ENCODE assay signal across 24 cellular contexts in the genomic region with DNA sequence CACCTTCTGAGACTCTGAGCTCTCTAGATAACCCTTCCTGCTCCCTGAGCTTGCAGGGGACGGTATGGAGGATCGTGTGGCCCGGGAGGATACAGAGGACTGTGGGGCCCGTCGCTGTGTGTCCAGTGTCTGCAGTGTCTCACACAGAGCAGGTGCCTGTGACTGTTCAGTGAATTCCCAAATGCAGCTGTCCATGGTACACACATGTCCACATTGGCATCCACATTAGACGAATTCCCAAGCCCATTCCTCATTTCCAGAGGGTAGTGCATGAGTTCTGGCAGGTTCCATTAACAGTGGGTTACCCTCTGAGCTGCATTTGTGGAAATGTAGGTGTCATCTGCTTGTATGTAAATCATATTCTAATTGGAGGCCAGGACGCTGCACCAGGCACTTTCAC. TPM values are rescaled to one million over a fixed set of nuclear protein-coding genes. Genes with fewer than 3 reads are reported as not detected.
DNase-seq lines count a peak whose midpoint lies in the region; ATAC-seq, FAIRE-seq and TF ChIP-seq lines count a peak whose summit lies in the region.
"Had no signal": no experiment of that assay in that cellular context is flagged by ENCODE, and none has a peak within 500 bp of the region (broad histone marks: within the 10 kb centered on the region; RNA-seq: fewer than 3 reads in every experiment).

No MANE protein-coding gene starts in this region.

- no peak for DNase-seq in CD14-positive monocyte (ENCODE audit: low spot score)
- DNase-seq in left kidney (ENCODE audit: low read depth, low spot score): peak; percentile 62
- DNase-seq in urothelium cell line (ENCODE audit: low spot score): no peak
- DNase-seq in ACHN: no peak
- DNase-seq in WTC11 (ENCODE audit: low spot score): no peak
- DNase-seq: CD8-positive, alpha-beta memory T cell; DMS 273 treated with DMSO at 0.1 percent for 48 hours; DND-41; Kasumi-1; NCI-H1105 treated with DMSO at 0.1 percent for 48 hours; NCI-H146; NCI-H1930; NCI-H2107; NCI-H446; NCI-H524 treated with DMSO at 0.1 percent for 48 hours; NCI-H774 had no signal

- intact Hi-C loops in CD14-positive monocyte (cut with micrococcal nuclease): no loop called here

- in situ Hi-C loops in ACHN (cut with HindIII; ENCODE audit: low pct_ligation_motif_present, low pct_unique_long_range_greater_than_20kb, low sequenced_read_pairs): no loop called here

- TF ChIP-seq CTCF in CD14-positive monocyte (IDR thresholded peaks at IDR 0.05) (no peak), WTC11 (IDR thresholded peaks at IDR 0.05) (no peak)

- no peak for ATAC-seq in stimulated activated memory B cell treated with anti-CD40 and anti-IgM and Interleukin-4, amounts not matched to agents 10 μg/mL and 1 μg/mL and 100 μg/mL, for 72 hours
- no peak for ATAC-seq in WTC11
- ATAC-seq: SK-N-SH treated with all-trans-retinoic acid at 6 μM for 48 hours had no signal

- H3K27ac Mint-ChIP-seq in CD14-positive monocyte: peak overlapping the region in 5 of 7 donors; percentile 47 to 76 (median 65)
- peak overlapping the region; percentile 51 for H3K27ac Mint-ChIP-seq in stimulated activated memory B cell treated with anti-CD40 and anti-IgM and Interleukin-4, amounts not matched to agents 10 μg/mL and 1 μg/mL and 100 μg/mL, for 72 hours
- no peak overlapping the region for H3K27ac Mint-ChIP-seq in WTC11
- H3K27ac Mint-ChIP-seq: CD8-positive, alpha-beta memory T cell had no signal

- CTCF ChIA-PET in WTC11 (lab: Charles Lee): no interaction called here

- H3K36me3 Mint-ChIP-seq in CD14-positive monocyte: peaks cover 62% of the 10 kb centered on the region in 2 donors
- peaks cover 64% of the 10 kb centered on the region for H3K36me3 Mint-ChIP-seq in stimulated activated memory B cell treated with anti-CD40 and anti-IgM and Interleukin-4, amounts not matched to agents 10 μg/mL and 1 μg/mL and 100 μg/mL, for 72 hours
- no peaks in the 10 kb centered on the region for H3K36me3 Mint-ChIP-seq in WTC11
- H3K36me3 Mint-ChIP-seq: CD8-positive, alpha-beta memory T cell had no signal

- H3K9me3 Mint-ChIP-seq in CD14-positive monocyte: peaks cover 0 to 2% (median 0%) of the 10 kb centered on the region in 7 donors
- H3K9me3 Mint-ChIP-seq in stimulated activated memory B cell treated with anti-CD40 and anti-IgM and Interleukin-4, amounts not matched to agents 10 μg/mL and 1 μg/mL and 100 μg/mL, for 72 hours: no peaks in the 10 kb centered on the region
- no peaks in the 10 kb centered on the region for H3K9me3 Mint-ChIP-seq in WTC11

- H3K27me3 Mint-ChIP-seq in CD14-positive monocyte (ENCODE audit: low read depth in 3 of 3) (no peaks in the 10 kb centered on the region), WTC11 (ENCODE audit: low read depth) (no peaks in the 10 kb centered on the region)
- no peaks in the 10 kb centered on the region for H3K27me3 Mint-ChIP-seq in stimulated activated memory B cell treated with anti-CD40 and anti-IgM and Interleukin-4, amounts not matched to agents 10 μg/mL and 1 μg/mL and 100 μg/mL, for 72 hours

- no peak for FAIRE-seq in urothelium cell line (lab: Jason Lieb, UNC)
- FAIRE-seq: A204.1, GM18507, H54, RCC 7860 had no signal

- TF ChIP-seq RAD21 in Ishikawa (IDR thresholded peaks at IDR 0.05; ENCODE audit: low read depth): no peak

- POLR2A ChIA-PET in WTC11 (lab: Charles Lee): interaction anchor here (0.6 kb wide), 1 partner anchor 246 kb away, joined by 3 read pairs; no protein-coding TSS in a partner anchor

- H3K4me3 Mint-ChIP-seq in CD14-positive monocyte (no peak overlapping the region), WTC11 (no peak overlapping the region)
- H3K4me3 Mint-ChIP-seq in stimulated activated memory B cell treated with anti-CD40 and anti-IgM and Interleukin-4, amounts not matched to agents 10 μg/mL and 1 μg/mL and 100 μg/mL, for 72 hours: no peak overlapping the region
- H3K4me3 Mint-ChIP-seq: CD8-positive, alpha-beta memory T cell had no signal

- no peak for TF ChIP-seq EP300 in Ishikawa (IDR thresholded peaks at IDR 0.05; ENCODE audit: borderline replicate concordance)

- H3K4me1 Mint-ChIP-seq in CD14-positive monocyte: peaks cover 27% of the 10 kb centered on the region
- H3K4me1 Mint-ChIP-seq in stimulated activated memory B cell treated with anti-CD40 and anti-IgM and Interleukin-4, amounts not matched to agents 10 μg/mL and 1 μg/mL and 100 μg/mL, for 72 hours: peaks cover 19% of the 10 kb centered on the region
- no peaks in the 10 kb centered on the region for H3K4me1 Mint-ChIP-seq in WTC11
- H3K4me1 Mint-ChIP-seq: CD8-positive, alpha-beta memory T cell had no signal

TF ChIP-seq in Ishikawa, 13 proteins besides CTCF, POLR2A, EP300 and RAD21:
- TF ChIP-seq, protein P1, sequence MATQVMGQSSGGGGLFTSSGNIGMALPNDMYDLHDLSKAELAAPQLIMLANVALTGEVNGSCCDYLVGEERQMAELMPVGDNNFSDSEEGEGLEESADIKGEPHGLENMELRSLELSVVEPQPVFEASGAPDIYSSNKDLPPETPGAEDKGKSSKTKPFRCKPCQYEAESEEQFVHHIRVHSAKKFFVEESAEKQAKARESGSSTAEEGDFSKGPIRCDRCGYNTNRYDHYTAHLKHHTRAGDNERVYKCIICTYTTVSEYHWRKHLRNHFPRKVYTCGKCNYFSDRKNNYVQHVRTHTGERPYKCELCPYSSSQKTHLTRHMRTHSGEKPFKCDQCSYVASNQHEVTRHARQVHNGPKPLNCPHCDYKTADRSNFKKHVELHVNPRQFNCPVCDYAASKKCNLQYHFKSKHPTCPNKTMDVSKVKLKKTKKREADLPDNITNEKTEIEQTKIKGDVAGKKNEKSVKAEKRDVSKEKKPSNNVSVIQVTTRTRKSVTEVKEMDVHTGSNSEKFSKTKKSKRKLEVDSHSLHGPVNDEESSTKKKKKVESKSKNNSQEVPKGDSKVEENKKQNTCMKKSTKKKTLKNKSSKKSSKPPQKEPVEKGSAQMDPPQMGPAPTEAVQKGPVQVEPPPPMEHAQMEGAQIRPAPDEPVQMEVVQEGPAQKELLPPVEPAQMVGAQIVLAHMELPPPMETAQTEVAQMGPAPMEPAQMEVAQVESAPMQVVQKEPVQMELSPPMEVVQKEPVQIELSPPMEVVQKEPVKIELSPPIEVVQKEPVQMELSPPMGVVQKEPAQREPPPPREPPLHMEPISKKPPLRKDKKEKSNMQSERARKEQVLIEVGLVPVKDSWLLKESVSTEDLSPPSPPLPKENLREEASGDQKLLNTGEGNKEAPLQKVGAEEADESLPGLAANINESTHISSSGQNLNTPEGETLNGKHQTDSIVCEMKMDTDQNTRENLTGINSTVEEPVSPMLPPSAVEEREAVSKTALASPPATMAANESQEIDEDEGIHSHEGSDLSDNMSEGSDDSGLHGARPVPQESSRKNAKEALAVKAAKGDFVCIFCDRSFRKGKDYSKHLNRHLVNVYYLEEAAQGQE (IDR thresholded peaks at IDR 0.05; ENCODE audit: low read depth): peak; percentile 79
- TF ChIP-seq ZBTB7A (IDR thresholded peaks at IDR 0.05; ENCODE audit: low read depth) (no peak), FOXM1 (IDR thresholded peaks at IDR 0.05; ENCODE audit: borderline replicate concordance, low read depth) (no peak)
- TF ChIP-seq, protein P2, sequence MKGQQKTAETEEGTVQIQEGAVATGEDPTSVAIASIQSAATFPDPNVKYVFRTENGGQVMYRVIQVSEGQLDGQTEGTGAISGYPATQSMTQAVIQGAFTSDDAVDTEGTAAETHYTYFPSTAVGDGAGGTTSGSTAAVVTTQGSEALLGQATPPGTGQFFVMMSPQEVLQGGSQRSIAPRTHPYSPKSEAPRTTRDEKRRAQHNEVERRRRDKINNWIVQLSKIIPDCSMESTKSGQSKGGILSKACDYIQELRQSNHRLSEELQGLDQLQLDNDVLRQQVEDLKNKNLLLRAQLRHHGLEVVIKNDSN (IDR thresholded peaks at IDR 0.05): no peak
TF ChIP-seq in Ishikawa: peak in this region for 1.

TF ChIP-seq in WTC11, 78 proteins besides CTCF, POLR2A, EP300 and RAD21 (continues in another document):
- TF ChIP-seq, protein P3, sequence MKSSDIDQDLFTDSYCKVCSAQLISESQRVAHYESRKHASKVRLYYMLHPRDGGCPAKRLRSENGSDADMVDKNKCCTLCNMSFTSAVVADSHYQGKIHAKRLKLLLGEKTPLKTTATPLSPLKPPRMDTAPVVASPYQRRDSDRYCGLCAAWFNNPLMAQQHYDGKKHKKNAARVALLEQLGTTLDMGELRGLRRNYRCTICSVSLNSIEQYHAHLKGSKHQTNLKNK (CRISPR knock-in tag; IDR thresholded peaks at IDR 0.05): no peak
- no peak for TF ChIP-seq MXD4 (CRISPR knock-in tag; IDR thresholded peaks at IDR 0.05; ENCODE audit: borderline replicate concordance)
- TF ChIP-seq, protein P4, sequence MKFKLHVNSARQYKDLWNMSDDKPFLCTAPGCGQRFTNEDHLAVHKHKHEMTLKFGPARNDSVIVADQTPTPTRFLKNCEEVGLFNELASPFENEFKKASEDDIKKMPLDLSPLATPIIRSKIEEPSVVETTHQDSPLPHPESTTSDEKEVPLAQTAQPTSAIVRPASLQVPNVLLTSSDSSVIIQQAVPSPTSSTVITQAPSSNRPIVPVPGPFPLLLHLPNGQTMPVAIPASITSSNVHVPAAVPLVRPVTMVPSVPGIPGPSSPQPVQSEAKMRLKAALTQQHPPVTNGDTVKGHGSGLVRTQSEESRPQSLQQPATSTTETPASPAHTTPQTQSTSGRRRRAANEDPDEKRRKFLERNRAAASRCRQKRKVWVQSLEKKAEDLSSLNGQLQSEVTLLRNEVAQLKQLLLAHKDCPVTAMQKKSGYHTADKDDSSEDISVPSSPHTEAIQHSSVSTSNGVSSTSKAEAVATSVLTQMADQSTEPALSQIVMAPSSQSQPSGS (CRISPR knock-in tag; IDR thresholded peaks at IDR 0.05; ENCODE audit: borderline replicate concordance, low read depth): no peak
- no peak for TF ChIP-seq ZNF416 (CRISPR knock-in tag; IDR thresholded peaks at IDR 0.05)

RNA-seq across cellular contexts. Expression of a gene that starts 39.5 kb away (rescaled TPM):
- 1 to 10 TPM; 7.5 to 9.8 TPM for polyA plus RNA-seq in CD14-positive monocyte
- 0.13 to 0.25 TPM (median 0.21 TPM) in 3 replicates for total RNA-seq in WTC11 (2021)
- total RNA-seq: MCF 10A had no signal
- polyA plus RNA-seq: CD8-positive, alpha-beta memory T cell had no signal
